Comparison of ENCODE assay signal across 8 cellular contexts in the genomic region with DNA sequence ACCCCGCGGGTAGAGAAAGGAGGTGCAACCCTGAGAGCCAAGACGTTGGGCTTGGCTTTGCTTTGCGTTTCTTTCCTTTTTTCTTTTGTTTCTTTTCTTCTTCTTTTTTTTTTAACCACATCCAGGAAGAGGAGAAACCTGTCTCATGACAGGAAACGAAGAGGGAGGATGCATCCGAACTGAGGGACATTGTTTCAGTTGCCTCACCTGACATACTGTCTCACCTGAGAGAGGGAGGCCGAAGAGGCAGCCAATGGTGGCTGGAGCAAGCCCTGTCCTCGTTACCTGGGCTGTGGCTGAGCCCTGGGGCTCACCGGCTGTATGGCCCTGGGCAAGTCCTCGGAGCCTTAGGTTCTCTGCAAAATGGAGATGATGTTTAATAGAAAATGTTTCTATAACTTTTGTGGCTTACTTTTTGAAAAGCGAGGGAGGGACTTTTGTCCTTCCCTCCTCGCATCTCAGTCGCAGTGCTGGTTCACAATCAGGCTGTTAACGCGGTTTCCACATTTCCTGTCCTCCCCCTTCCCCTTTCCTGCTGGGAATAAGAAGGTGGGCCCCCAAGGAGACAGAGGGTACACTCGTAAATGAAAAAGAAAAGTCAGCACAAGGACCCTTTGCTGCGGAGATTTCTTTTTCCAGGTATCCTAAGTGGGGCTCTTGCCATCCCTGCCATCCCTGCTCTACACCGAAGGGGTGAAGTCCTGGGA. TPM values are rescaled to one million over a fixed set of nuclear protein-coding genes. Genes with fewer than 3 reads are reported as not detected.
A peak's percentile ranks its signal among the peaks of the same experiment; 100 is the strongest.
DNase-seq lines count a peak whose midpoint lies in the region; ATAC-seq and TF ChIP-seq lines count a peak whose summit lies in the region.

No MANE protein-coding gene starts in this region.

- TSS peak; percentile 80 for BruUV-seq in PC-9 (replicated peaks; lab: Mats Ljungman, UMichigan)

- TF ChIP-seq CTCF in PC-9 (conservative IDR thresholded peaks at IDR 0.05), result no peak
- TF ChIP-seq CTCF in upper lobe of right lung (IDR thresholded peaks at IDR 0.05), result no peak

- peak overlapping the region; percentile 81 for H3K4me3 ChIP-seq in PC-9
- peak overlapping the region; percentile 53 to 79 for H3K4me3 ChIP-seq in muscle layer of colon (ENCODE audit: low read depth in 1 of 2, low read length in 2 of 2)
- H3K4me3 ChIP-seq in upper lobe of right lung, result peak overlapping the region; percentile 70

- H3K79me2 ChIP-seq in PC-9 (ENCODE audit: low read depth), result no peaks in the 10 kb centered on the region

- peaks cover 17% of the 10 kb centered on the region; the same call in 1 of the 2 replicates for H3F3A ChIP-seq in PC-9 (ENCODE audit: insufficient read depth, low read depth)

- CTCF ChIA-PET in PC-9 (lab: Charles Lee), result interaction anchor here (0.7 to 1.3 kb wide), 2 partner anchors 56 to 83 kb away, joined by 3 read pairs; a partner anchor contains a TSS

- peak overlapping the region; percentile 90 for H3K4me2 ChIP-seq in PC-9

- H4K20me1 ChIP-seq in PC-9 (ENCODE audit: insufficient read depth), result no peaks in the 10 kb centered on the region

- ATAC-seq in HG03060 (IDR thresholded peaks at IDR 0.05; ENCODE audit: low read depth, unreplicated experiment) (peak; percentile 15), upper lobe of right lung (peak; percentile 1)

- H3K9me3 ChIP-seq in PC-9 (ENCODE audit: insufficient read depth, low read depth) (no peaks in the 10 kb centered on the region), muscle layer of colon (ENCODE audit: low read length) (no peaks in the 10 kb centered on the region), upper lobe of right lung (no peaks in the 10 kb centered on the region)

- no peaks in the 10 kb centered on the region for H3K9me2 ChIP-seq in PC-9 (ENCODE audit: insufficient read depth)

- no peaks in the 10 kb centered on the region for H3K27me3 ChIP-seq in PC-9 (ENCODE audit: insufficient read depth, low read depth)
- H3K27me3 ChIP-seq in muscle layer of colon (ENCODE audit: control insufficient read depth in 1 of 2, insufficient read depth in 2 of 2, low read length in 2 of 2), result no peaks in the 10 kb centered on the region
- no peaks in the 10 kb centered on the region for H3K27me3 ChIP-seq in upper lobe of right lung

- H3K9ac ChIP-seq in muscle layer of colon (ENCODE audit: low read length), result peak overlapping the region; percentile 51

- peak overlapping the region; percentile 90 for H2AFZ ChIP-seq in PC-9

- peak overlapping the region; percentile 73 for H3K27ac ChIP-seq in PC-9
- H3K27ac ChIP-seq in caudate nucleus (ENCODE audit: low read depth, low read length), result peak overlapping the region; percentile 67
- peak overlapping the region; percentile 97 for H3K27ac ChIP-seq in muscle layer of colon (ENCODE audit: low read depth, low read length)
- H3K27ac ChIP-seq in upper lobe of right lung, result peak overlapping the region; percentile 88

- H3K4me1 ChIP-seq in PC-9 (replicated peaks; ENCODE audit: insufficient read depth) (peaks cover 15% of the 10 kb centered on the region), muscle layer of colon (ENCODE audit: insufficient read depth, low read length) (peaks cover 10% of the 10 kb centered on the region), upper lobe of right lung (peaks cover 29% of the 10 kb centered on the region)

- DNase-seq in activated naive CD4-positive, alpha-beta T cell treated with Interleukin-2 at 50 U/mL for 16 hours, result peak; percentile 47
- no peak for DNase-seq in activated naive CD4-positive, alpha-beta T cell treated with anti-CD3 and anti-CD28 coated beads, Interleukin-2, amount 50 U/mL, for 16 hours
- DNase-seq in PC-9 (no peak), caudate nucleus (lab: John Stamatoyannopoulos, UW) (no peak), upper lobe of right lung (no peak), dedifferentiated amniotic fluid mesenchymal stem cell (ENCODE audit: extremely low spot score) (no peak)

- POLR2A ChIA-PET in PC-9 (lab: Charles Lee; ENCODE audit: unreplicated experiment), result no interaction called here

- intact Hi-C loops in PC-9 (cut with micrococcal nuclease; ENCODE audit: unreplicated experiment), result loop anchor here (2.0 kb wide), 2 partner anchors 29 to 83 kb away; a partner anchor contains a TSS
- intact Hi-C loops in upper lobe of right lung (cut with DNase I), result no loop called here

- H3K36me3 ChIP-seq in PC-9 (ENCODE audit: low read depth), result no peaks in the 10 kb centered on the region
- H3K36me3 ChIP-seq in muscle layer of colon (ENCODE audit: insufficient read depth, low read length), result no peaks in the 10 kb centered on the region
- no peaks in the 10 kb centered on the region for H3K36me3 ChIP-seq in upper lobe of right lung

RNA-seq across cellular contexts. Expression of a gene that starts 29.4 kb away (rescaled TPM):
- 0.48 and 0.58 TPM in 2 replicates for total RNA-seq in PC-9 (2021)
- total RNA-seq in upper lobe of right lung, result 117 TPM

Comparison
In these comparisons a context has a peak if more than half of its experiments do, and no peak if none do; other contexts are left out.
1. RNA of a gene that starts 29.4 kb away (total RNA-seq): 117 TPM in upper lobe of right lung (single experiment); 0.48 to 0.58 TPM in PC-9; every median in the first group is over 10 times any median in the second.
2. Peak in every context shown above with its lines, with median percentiles within 50 percentile points of each other: H3K27ac ChIP-seq and H3K4me3 ChIP-seq.